ENCODE assay signal across 8 cellular contexts in genomic region chr3:181326637-181327223, GRCh38.
DNase-seq lines count a peak whose midpoint lies in the region; ATAC-seq and TF ChIP-seq lines count a peak whose summit lies in the region.

No MANE protein-coding gene starts in this region.

- no peaks in the 10 kb centered on the region for H3K36me3 ChIP-seq in DND-41 (ENCODE audit: insufficient read depth, low read length)
- H3K36me3 ChIP-seq in iPS DF 6.9 (ENCODE audit: control insufficient read depth, insufficient read depth, low read length): no peaks in the 10 kb centered on the region

- H3K27ac Mint-ChIP-seq in natural killer cell: no peak overlapping the region
- H3K27ac Mint-ChIP-seq in activated naive CD4-positive, alpha-beta T cell treated with anti-CD3 and anti-CD28 coated beads for 36 hours: no peak overlapping the region

- no peak overlapping the region for H2AFZ ChIP-seq in DND-41 (ENCODE audit: low read depth, low read length)

- ATAC-seq in DND-41 (ENCODE audit: insufficient read depth, low read depth) (peak; percentile 60; the same call in 1 of the 3 replicates), natural killer cell (no peak)

- H3K4me1 Mint-ChIP-seq in natural killer cell: no peaks in the 10 kb centered on the region
- no peaks in the 10 kb centered on the region for H3K4me1 Mint-ChIP-seq in activated naive CD4-positive, alpha-beta T cell treated with anti-CD3 and anti-CD28 coated beads for 36 hours (ENCODE audit: low read depth)

- H3K79me2 ChIP-seq in DND-41 (ENCODE audit: insufficient read depth, low read length): no peaks in the 10 kb centered on the region

- H3K9ac ChIP-seq in DND-41 (ENCODE audit: low read depth, low read length): no peak overlapping the region

- intact Hi-C loops in natural killer cell (cut with micrococcal nuclease): loop anchor here (5.0 kb wide), 1 partner anchor 1356 kb away; no protein-coding TSS in a partner anchor
- intact Hi-C loops in activated naive CD4-positive, alpha-beta T cell treated with anti-CD3 and anti-CD28 coated beads for 36 hours (cut with micrococcal nuclease): loop anchor here (1.0 kb wide), 2 partner anchors 374 to 1357 kb away; no protein-coding TSS in a partner anchor

- H3K4me2 ChIP-seq in DND-41 (ENCODE audit: insufficient read depth, low read length): no peak overlapping the region

- CTCF ChIA-PET in activated naive CD4-positive, alpha-beta T cell treated with anti-CD3 and anti-CD28 coated beads for 36 hours (lab: Charles Lee): interaction anchor here (0.6 to 1.8 kb wide), 9 partner anchors 10 to 1357 kb away, joined by 3 to 7 read pairs (median 4); no protein-coding TSS in a partner anchor

- no peak overlapping the region for H3K4me3 Mint-ChIP-seq in natural killer cell
- H3K4me3 Mint-ChIP-seq in activated naive CD4-positive, alpha-beta T cell treated with anti-CD3 and anti-CD28 coated beads for 36 hours: no peak overlapping the region

- H3K9me3 ChIP-seq in DND-41 (ENCODE audit: insufficient read depth, low read length, severe bottlenecking) (no peaks in the 10 kb centered on the region), iPS DF 6.9 (ENCODE audit: control insufficient read depth, insufficient read depth, low read length) (no peaks in the 10 kb centered on the region)

- H4K20me1 ChIP-seq in DND-41 (ENCODE audit: insufficient read depth, low read length): no peaks in the 10 kb centered on the region

- no peak for DNase-seq in DND-41
- peak; percentile 37 for DNase-seq in H4 (ENCODE audit: low spot score)
- DNase-seq in NCI-H146 treated with DMSO at 0.1 percent for 48 hours (lab: John Stamatoyannopoulos, UW; ENCODE audit: unreplicated experiment): peak; percentile 91
- DNase-seq in iPS DF 6.9 (ENCODE audit: low read depth, low spot score): peak; percentile 16
- DNase-seq in natural killer cell: no peak
- DNase-seq in activated naive CD4-positive, alpha-beta T cell treated with anti-CD3 and anti-CD28 coated beads for 36 hours: no peak
- DNase-seq in central memory CD4-positive, alpha-beta T cell: no peak

- no peaks in the 10 kb centered on the region for H3K36me3 Mint-ChIP-seq in natural killer cell
- H3K36me3 Mint-ChIP-seq in activated naive CD4-positive, alpha-beta T cell treated with anti-CD3 and anti-CD28 coated beads for 36 hours (ENCODE audit: low read depth): no peaks in the 10 kb centered on the region

- no peak overlapping the region for H3K4me3 ChIP-seq in DND-41 (ENCODE audit: low read depth in 1 of 2, low read length in 2 of 2)
- no peak overlapping the region for H3K4me3 ChIP-seq in iPS DF 6.9 (ENCODE audit: low read length)

- no peaks in the 10 kb centered on the region for H3K4me1 ChIP-seq in DND-41 (ENCODE audit: insufficient read depth, low read length)
- H3K4me1 ChIP-seq in iPS DF 6.9 (ENCODE audit: control insufficient read depth, insufficient read depth, low read length): no peaks in the 10 kb centered on the region

- H3K9me3 Mint-ChIP-seq in natural killer cell: peaks cover 6 to 11% of the 10 kb centered on the region in 2 donors
- H3K9me3 Mint-ChIP-seq in activated naive CD4-positive, alpha-beta T cell treated with anti-CD3 and anti-CD28 coated beads for 36 hours: peaks cover 13% of the 10 kb centered on the region

- no peaks in the 10 kb centered on the region for H3K27me3 Mint-ChIP-seq in natural killer cell (ENCODE audit: low read depth in 2 of 2)
- peaks cover 3% of the 10 kb centered on the region for H3K27me3 Mint-ChIP-seq in activated naive CD4-positive, alpha-beta T cell treated with anti-CD3 and anti-CD28 coated beads for 36 hours (ENCODE audit: low read depth)

- no peak overlapping the region for H3K27ac ChIP-seq in DND-41 (ENCODE audit: low read length)
- H3K27ac ChIP-seq in VCaP: no peak overlapping the region
- no peak overlapping the region for H3K27ac ChIP-seq in iPS DF 6.9 (ENCODE audit: low read length)

- H3K27me3 ChIP-seq in DND-41 (ENCODE audit: insufficient read depth, low read length, poor library complexity): no peaks in the 10 kb centered on the region
- no peaks in the 10 kb centered on the region for H3K27me3 ChIP-seq in iPS DF 6.9 (ENCODE audit: control insufficient read depth, insufficient read depth, low read length)

- TF ChIP-seq CTCF in DND-41 (IDR thresholded peaks at IDR 0.05; ENCODE audit: borderline replicate concordance, extremely low read depth, low read length, poor library complexity, severe bottlenecking) (peak; percentile 76), VCaP (conservative IDR thresholded peaks at IDR 0.05) (peak; percentile 87), natural killer cell (IDR thresholded peaks at IDR 0.05) (no peak)

- no CpG with 5 or more reads among the region's 3 CpGs for WGBS in iPS DF 6.9 (ENCODE audit: insufficient coverage, insufficient read length)

Comparison
In these comparisons a context has a peak if more than half of its experiments do, and no peak if none do; other contexts are left out.
1. DNase-seq: peak in H4 (single experiment), NCI-H146 treated with DMSO at 0.1 percent for 48 hours (single experiment) and iPS DF 6.9 (single experiment); none in DND-41 (single experiment), natural killer cell (single experiment), activated naive CD4-positive, alpha-beta T cell treated with anti-CD3 and anti-CD28 coated beads for 36 hours (single experiment) and central memory CD4-positive, alpha-beta T cell (single experiment).